1 cellular context compared by ENCODE assay signal in the genomic region with DNA sequence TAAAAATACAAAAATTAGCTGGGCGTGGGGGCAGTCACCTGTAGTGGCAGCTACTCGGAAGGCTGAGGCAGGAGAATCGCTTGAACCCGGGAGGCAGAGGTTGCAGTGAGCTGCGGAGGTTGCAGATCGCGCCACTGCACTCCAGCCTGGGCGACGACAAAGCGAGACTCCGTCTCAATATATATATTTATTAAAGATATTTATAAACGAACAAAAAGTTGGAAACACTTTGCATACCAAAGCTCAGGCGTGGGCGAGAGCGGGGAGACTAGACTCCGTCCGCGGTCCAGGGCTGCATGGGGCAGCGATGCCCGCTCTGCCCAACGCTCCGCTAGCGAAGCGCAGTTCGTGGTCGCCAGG.
TF ChIP-seq lines count a peak whose summit lies in the region.

No MANE protein-coding gene starts in this region.

TF ChIP-seq in GM12878, 131 proteins besides CTCF, POLR2A, EP300 and RAD21:
- TF ChIP-seq CREB1 (IDR thresholded peaks at IDR 0.05; ENCODE audit: low read depth) = no peak
- TF ChIP-seq CHD4 (IDR thresholded peaks at IDR 0.05) = no peak
- TF ChIP-seq ZBTB11 (CRISPR knock-in tag; IDR thresholded peaks at IDR 0.05) = no peak
- TF ChIP-seq, protein P1, sequence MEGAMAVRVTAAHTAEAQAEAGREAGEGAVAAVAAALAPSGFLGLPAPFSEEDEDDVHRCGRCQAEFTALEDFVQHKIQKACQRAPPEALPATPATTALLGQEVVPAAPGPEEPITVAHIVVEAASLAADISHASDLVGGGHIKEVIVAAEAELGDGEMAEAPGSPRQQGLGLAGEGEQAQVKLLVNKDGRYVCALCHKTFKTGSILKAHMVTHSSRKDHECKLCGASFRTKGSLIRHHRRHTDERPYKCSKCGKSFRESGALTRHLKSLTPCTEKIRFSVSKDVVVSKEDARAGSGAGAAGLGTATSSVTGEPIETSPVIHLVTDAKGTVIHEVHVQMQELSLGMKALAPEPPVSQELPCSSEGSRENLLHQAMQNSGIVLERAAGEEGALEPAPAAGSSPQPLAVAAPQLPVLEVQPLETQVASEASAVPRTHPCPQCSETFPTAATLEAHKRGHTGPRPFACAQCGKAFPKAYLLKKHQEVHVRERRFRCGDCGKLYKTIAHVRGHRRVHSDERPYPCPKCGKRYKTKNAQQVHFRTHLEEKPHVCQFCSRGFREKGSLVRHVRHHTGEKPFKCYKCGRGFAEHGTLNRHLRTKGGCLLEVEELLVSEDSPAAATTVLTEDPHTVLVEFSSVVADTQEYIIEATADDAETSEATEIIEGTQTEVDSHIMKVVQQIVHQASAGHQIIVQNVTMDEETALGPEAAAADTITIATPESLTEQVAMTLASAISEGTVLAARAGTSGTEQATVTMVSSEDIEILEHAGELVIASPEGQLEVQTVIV (IDR thresholded peaks at IDR 0.05; ENCODE audit: borderline replicate concordance, partially characterized antibody) = no peak
- no peak for TF ChIP-seq RCOR1 (conservative IDR thresholded peaks at IDR 0.05; ENCODE audit: low read depth, low read length)
- no peak for TF ChIP-seq PAX8 (IDR thresholded peaks at IDR 0.05)
- TF ChIP-seq RUNX3 (IDR thresholded peaks at IDR 0.05; ENCODE audit: low read length) = no peak
- TF ChIP-seq PRDM15 (CRISPR knock-in tag; IDR thresholded peaks at IDR 0.05) = no peak
- TF ChIP-seq IKZF2 (IDR thresholded peaks at IDR 0.05) = no peak
- no peak for TF ChIP-seq ESRRA (IDR thresholded peaks at IDR 0.05; ENCODE audit: low read length)
- TF ChIP-seq RFX5 (IDR thresholded peaks at IDR 0.05; ENCODE audit: low read depth, low read length) = no peak
- no peak for TF ChIP-seq EZH2 (IDR thresholded peaks at IDR 0.05; ENCODE audit: borderline replicate concordance, control insufficient read depth, low read depth, low read length)
- no peak for TF ChIP-seq BACH1 (IDR thresholded peaks at IDR 0.05; ENCODE audit: borderline replicate concordance)
- TF ChIP-seq, protein P2, sequence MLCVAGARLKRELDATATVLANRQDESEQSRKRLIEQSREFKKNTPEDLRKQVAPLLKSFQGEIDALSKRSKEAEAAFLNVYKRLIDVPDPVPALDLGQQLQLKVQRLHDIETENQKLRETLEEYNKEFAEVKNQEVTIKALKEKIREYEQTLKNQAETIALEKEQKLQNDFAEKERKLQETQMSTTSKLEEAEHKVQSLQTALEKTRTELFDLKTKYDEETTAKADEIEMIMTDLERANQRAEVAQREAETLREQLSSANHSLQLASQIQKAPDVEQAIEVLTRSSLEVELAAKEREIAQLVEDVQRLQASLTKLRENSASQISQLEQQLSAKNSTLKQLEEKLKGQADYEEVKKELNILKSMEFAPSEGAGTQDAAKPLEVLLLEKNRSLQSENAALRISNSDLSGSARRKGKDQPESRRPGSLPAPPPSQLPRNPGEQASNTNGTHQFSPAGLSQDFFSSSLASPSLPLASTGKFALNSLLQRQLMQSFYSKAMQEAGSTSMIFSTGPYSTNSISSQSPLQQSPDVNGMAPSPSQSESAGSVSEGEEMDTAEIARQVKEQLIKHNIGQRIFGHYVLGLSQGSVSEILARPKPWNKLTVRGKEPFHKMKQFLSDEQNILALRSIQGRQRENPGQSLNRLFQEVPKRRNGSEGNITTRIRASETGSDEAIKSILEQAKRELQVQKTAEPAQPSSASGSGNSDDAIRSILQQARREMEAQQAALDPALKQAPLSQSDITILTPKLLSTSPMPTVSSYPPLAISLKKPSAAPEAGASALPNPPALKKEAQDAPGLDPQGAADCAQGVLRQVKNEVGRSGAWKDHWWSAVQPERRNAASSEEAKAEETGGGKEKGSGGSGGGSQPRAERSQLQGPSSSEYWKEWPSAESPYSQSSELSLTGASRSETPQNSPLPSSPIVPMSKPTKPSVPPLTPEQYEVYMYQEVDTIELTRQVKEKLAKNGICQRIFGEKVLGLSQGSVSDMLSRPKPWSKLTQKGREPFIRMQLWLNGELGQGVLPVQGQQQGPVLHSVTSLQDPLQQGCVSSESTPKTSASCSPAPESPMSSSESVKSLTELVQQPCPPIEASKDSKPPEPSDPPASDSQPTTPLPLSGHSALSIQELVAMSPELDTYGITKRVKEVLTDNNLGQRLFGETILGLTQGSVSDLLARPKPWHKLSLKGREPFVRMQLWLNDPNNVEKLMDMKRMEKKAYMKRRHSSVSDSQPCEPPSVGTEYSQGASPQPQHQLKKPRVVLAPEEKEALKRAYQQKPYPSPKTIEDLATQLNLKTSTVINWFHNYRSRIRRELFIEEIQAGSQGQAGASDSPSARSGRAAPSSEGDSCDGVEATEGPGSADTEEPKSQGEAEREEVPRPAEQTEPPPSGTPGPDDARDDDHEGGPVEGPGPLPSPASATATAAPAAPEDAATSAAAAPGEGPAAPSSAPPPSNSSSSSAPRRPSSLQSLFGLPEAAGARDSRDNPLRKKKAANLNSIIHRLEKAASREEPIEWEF (IDR thresholded peaks at IDR 0.05; ENCODE audit: insufficient replicate concordance, low read depth, low read length) = no peak
- TF ChIP-seq CHD1 (IDR thresholded peaks at IDR 0.05; ENCODE audit: low read depth, low read length) = no peak
- no peak for TF ChIP-seq BHLHE40 (IDR thresholded peaks at IDR 0.05; ENCODE audit: borderline replicate concordance in 1 of 2, low read depth in 2 of 2, low read length in 1 of 2)
- no peak for TF ChIP-seq HDAC2 (IDR thresholded peaks at IDR 0.05)
- TF ChIP-seq RAD51 (IDR thresholded peaks at IDR 0.05) = no peak
- no peak for TF ChIP-seq MAX (IDR thresholded peaks at IDR 0.05; ENCODE audit: low read depth, low read length)
- TF ChIP-seq KAT2A (conservative IDR thresholded peaks at IDR 0.05; ENCODE audit: control insufficient read depth, low read depth, low read length) = no peak
